Comparison of ENCODE assay signal across 9 cellular contexts in genomic region chr3:153164009-153164550, GRCh38. TPM values are rescaled to one million over a fixed set of nuclear protein-coding genes. Genes with fewer than 3 reads are reported as not detected.
A peak's percentile ranks its signal among the peaks of the same experiment; 100 is the strongest.
DNase-seq lines count a peak whose midpoint lies in the region; ATAC-seq, FAIRE-seq and TF ChIP-seq lines count a peak whose summit lies in the region.
"Had no signal": no experiment of that assay in that cellular context is flagged by ENCODE, and none has a peak within 500 bp of the region (broad histone marks: within the 10 kb centered on the region; RNA-seq: fewer than 3 reads in every experiment).

No MANE protein-coding gene starts in this region.

- no peaks in the 10 kb centered on the region for H3K9me2 ChIP-seq in DOHH2 (replicated peaks; ENCODE audit: control insufficient read depth, low read length)
- H3K9me2 ChIP-seq in PC-9 (ENCODE audit: insufficient read depth), result no peaks in the 10 kb centered on the region

- H3K9me3 ChIP-seq in DOHH2 (ENCODE audit: control insufficient read depth, insufficient read depth, low read length) (no peaks in the 10 kb centered on the region), PC-9 (ENCODE audit: insufficient read depth, low read depth) (no peaks in the 10 kb centered on the region), pancreas (no peaks in the 10 kb centered on the region)

- TF ChIP-seq CTCF in DOHH2 (IDR thresholded peaks at IDR 0.05; ENCODE audit: low read depth, low read length, poor library complexity, severe bottlenecking) (no peak), PC-9 (conservative IDR thresholded peaks at IDR 0.05) (no peak), epithelial cell of proximal tubule (conservative IDR thresholded peaks at IDR 0.05; ENCODE audit: low read depth, low read length) (no peak), pancreas (IDR thresholded peaks at IDR 0.05) (no peak), GM20000 (IDR thresholded peaks at IDR 0.05; ENCODE audit: extremely low read depth, missing control alignments) (no peak)

- H3K4me2 ChIP-seq in DOHH2 (ENCODE audit: low read length), result peak overlapping the region; percentile 88
- H3K4me2 ChIP-seq in PC-9, result peak overlapping the region; percentile 73

- H3K79me2 ChIP-seq in DOHH2 (ENCODE audit: control insufficient read depth, low read length), result peaks cover 64% of the 10 kb centered on the region
- peaks cover 70% of the 10 kb centered on the region for H3K79me2 ChIP-seq in PC-9 (ENCODE audit: low read depth)

- FAIRE-seq in pancreas (lab: Jason Lieb, UNC) (no peak), urothelium cell line (lab: Jason Lieb, UNC) (no peak)

- DNase-seq in PC-9, result no peak
- no peak for DNase-seq in epithelial cell of proximal tubule (ENCODE audit: low read depth)
- DNase-seq in pancreas, result no peak
- no peak for DNase-seq in urothelium cell line (ENCODE audit: low spot score)
- no peak for DNase-seq in GM20000 (ENCODE audit: low spot score)
- DNase-seq in NOMO-1 treated with DMSO at 0.1 percent for 48 hours (lab: John Stamatoyannopoulos, UW; ENCODE audit: unreplicated experiment), result no peak
- DNase-seq: T-helper 9 cell had no signal

- intact Hi-C loops in PC-9 (cut with micrococcal nuclease; ENCODE audit: unreplicated experiment), result loop anchor here (5.0 to 10.0 kb wide), 3 partner anchors 192 to 811 kb away; no protein-coding TSS in a partner anchor
- intact Hi-C loops in pancreas (cut with DNase I), result no loop called here

- no peak overlapping the region for H3K27ac ChIP-seq in DOHH2 (ENCODE audit: low read depth, low read length)
- H3K27ac ChIP-seq in PC-9, result peak overlapping the region; percentile 93
- H3K27ac ChIP-seq in pancreas, result peak overlapping the region in 1 of 4 donors; percentile 96

- CTCF ChIA-PET in PC-9 (lab: Charles Lee), result interaction anchor here (0.6 to 1.0 kb wide), 3 partner anchors 10 to 806 kb away, joined by 3 to 4 read pairs (median 3); no protein-coding TSS in a partner anchor

- H3K27me3 ChIP-seq in DOHH2 (ENCODE audit: control insufficient read depth, low read length), result no peaks in the 10 kb centered on the region
- no peaks in the 10 kb centered on the region for H3K27me3 ChIP-seq in PC-9 (ENCODE audit: insufficient read depth, low read depth)
- no peaks in the 10 kb centered on the region for H3K27me3 ChIP-seq in pancreas

- BruUV-seq in PC-9 (replicated peaks; lab: Mats Ljungman, UMichigan), result TSS peak; percentile 19

- H3K36me3 ChIP-seq in DOHH2 (ENCODE audit: control insufficient read depth, low read length) (peaks cover 47% of the 10 kb centered on the region), PC-9 (ENCODE audit: low read depth) (peaks cover 29% of the 10 kb centered on the region), pancreas (no peaks in the 10 kb centered on the region)

- H2AFZ ChIP-seq in PC-9, result no peak overlapping the region

- ATAC-seq in pancreas, result no peak
- ATAC-seq in GM21515 (IDR thresholded peaks at IDR 0.05; ENCODE audit: unreplicated experiment), result no peak

- H3K4me1 ChIP-seq in DOHH2 (ENCODE audit: control insufficient read depth, low read length), result peaks cover 37% of the 10 kb centered on the region
- H3K4me1 ChIP-seq in PC-9 (replicated peaks; ENCODE audit: insufficient read depth), result peaks cover 53% of the 10 kb centered on the region
- H3K4me1 ChIP-seq in pancreas, result peaks cover 6 to 16% (median 13%) of the 10 kb centered on the region in 3 donors

- peaks cover 7% of the 10 kb centered on the region; the same call in 1 of the 2 replicates for H3F3A ChIP-seq in DOHH2 (ENCODE audit: control insufficient read depth, insufficient read depth)
- H3F3A ChIP-seq in PC-9 (ENCODE audit: insufficient read depth, low read depth), result peaks cover 24% of the 10 kb centered on the region

- H3K4me3 ChIP-seq in DOHH2 (ENCODE audit: low read length), result peak overlapping the region; percentile 87
- H3K4me3 ChIP-seq in PC-9, result peak overlapping the region; percentile 97
- peak overlapping the region; percentile 94 for H3K4me3 ChIP-seq in epithelial cell of proximal tubule (ENCODE audit: low read depth, low read length)
- peak overlapping the region in 3 of 4 donors; percentile 80 to 93 (median 90) for H3K4me3 ChIP-seq in pancreas

- peaks cover 31% of the 10 kb centered on the region for H4K20me1 ChIP-seq in DOHH2 (ENCODE audit: control insufficient read depth, insufficient read depth, low read depth, low read length)
- peaks cover 32% of the 10 kb centered on the region for H4K20me1 ChIP-seq in PC-9 (ENCODE audit: insufficient read depth)

- POLR2A ChIA-PET in PC-9 (lab: Charles Lee; ENCODE audit: unreplicated experiment), result interaction anchor here (0.5 to 1.1 kb wide), 7 partner anchors 9 to 604 kb away, joined by 3 to 19 read pairs (median 6); no protein-coding TSS in a partner anchor

- WGBS in pancreas, 2 donors, result 29 to 30% methylated on average over 3 of the region's 3 CpGs

RNA-seq across cellular contexts. Expression of gene RAP2B, which starts 2.1 kb away (rescaled TPM):
- total RNA-seq in PC-9 (2021) (31.1 and 38.2 TPM in 2 replicates), epithelial cell of proximal tubule (21.7 and 44.7 TPM in 2 replicates), pancreas (1 to 10 TPM; 2.1 to 7.9 (median 3.4) TPM)
- polyA plus RNA-seq in pancreas, result 1 to 10 TPM; 1.6 to 2.1 TPM
